ENCODE assay signal across 8 cellular contexts in the genomic region with DNA sequence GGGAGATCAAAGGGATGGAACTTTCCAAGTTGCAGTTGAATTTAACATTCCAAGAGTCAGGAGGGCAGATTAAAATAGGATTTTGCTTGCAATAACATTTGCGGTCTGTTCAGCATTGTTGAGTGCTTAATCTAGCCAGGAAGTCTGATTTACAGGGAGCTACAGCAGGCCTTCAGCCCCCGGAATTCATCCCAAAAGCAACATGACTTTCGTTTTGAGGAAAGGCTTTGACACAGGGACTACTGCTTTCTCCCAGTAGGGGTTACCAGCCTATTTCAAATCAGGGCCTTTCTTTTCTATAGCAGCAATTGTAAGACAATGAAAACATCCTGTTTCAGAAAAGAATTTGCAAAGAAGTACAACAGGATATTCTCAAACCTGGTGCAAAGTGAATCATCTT.
A peak's percentile ranks its signal among the peaks of the same experiment; 100 is the strongest.
DNase-seq lines count a peak whose midpoint lies in the region; ATAC-seq, FAIRE-seq and TF ChIP-seq lines count a peak whose summit lies in the region.

No MANE protein-coding gene starts in this region.

- H3K4me3 ChIP-seq in liver (ENCODE audit: low read depth in 1 of 3, low read length in 3 of 3) = no peak overlapping the region
- H3K4me3 ChIP-seq in HepG2 (replicated peaks in 1 of 3; ENCODE audit: insufficient read depth in 1 of 3, low read depth in 2 of 3, low read length in 3 of 3) = no peak overlapping the region
- no peak overlapping the region for H3K4me3 ChIP-seq in epithelial cell of proximal tubule (ENCODE audit: low read depth, low read length)
- no peak overlapping the region for H3K4me3 ChIP-seq in mesodermal cell (ENCODE audit: extremely low read depth, insufficient read depth, low read length, poor library complexity, severe bottlenecking)

- H3K27ac ChIP-seq in liver (ENCODE audit: low read depth in 1 of 2, low read length in 2 of 2) (peak overlapping the region; percentile 38 to 50), HepG2 (ENCODE audit: extremely low read length, insufficient read depth, low read length) (no peak overlapping the region), mesodermal cell (ENCODE audit: low read depth, low read length, severe bottlenecking) (peak overlapping the region; percentile 97)

- POLR2A ChIA-PET in HepG2 (lab: Yijun Ruan, JAX) = no interaction called here

- in situ Hi-C loops in HepG2 (cut with HindIII; ENCODE audit: extremely low pct_ligation_motif_present, low pct_unique_long_range_greater_than_20kb) = no loop called here

- DNase-seq in HepG2 (ENCODE audit: low spot score) = no peak
- no peak for DNase-seq in epithelial cell of proximal tubule (ENCODE audit: low read depth)
- no peak for DNase-seq in activated T-cell treated with anti-CD3 and anti-CD28 coated beads, Interleukin-2, amount 50 U/mL, for 48 hours
- no peak for DNase-seq in OCI-M1 (lab: John Stamatoyannopoulos, UW)
- no peak for DNase-seq in amygdala (lab: John Stamatoyannopoulos, UW)
- DNase-seq in UCSD-AML1 (lab: John Stamatoyannopoulos, UW; ENCODE audit: unreplicated experiment) = no peak

- TF ChIP-seq CTCF in liver (IDR thresholded peaks at IDR 0.05; ENCODE audit: low read depth, low read length, missing input control) (peak; percentile 29), HepG2 (CRISPR knock-in tag; IDR thresholded peaks at IDR 0.05) (no peak), epithelial cell of proximal tubule (conservative IDR thresholded peaks at IDR 0.05; ENCODE audit: low read depth, low read length) (peak; percentile 29)

- no peaks in the 10 kb centered on the region for H3K79me2 ChIP-seq in HepG2 (ENCODE audit: insufficient read depth, low read length)

- 58% methylated on average over 3 of the region's 3 CpGs for WGBS in liver
- WGBS in HepG2 (ENCODE audit: low lambda C conversion rate) = 7% methylated on average over 3 of the region's 3 CpGs
- 11 to 13% methylated on average over 3 of the region's 3 CpGs for WGBS in mesodermal cell (ENCODE audit: insufficient coverage in 2 of 2), 2 experiments

- CTCF ChIA-PET in HepG2 (lab: Yijun Ruan, JAX; ENCODE audit: low intra/inter-chr PET ratio, low total read pairs) = no interaction called here

- H3K9ac ChIP-seq in liver (ENCODE audit: low read depth in 1 of 2, low read length in 2 of 2) (peak overlapping the region in 1 of 2 donors; percentile 58), HepG2 (ENCODE audit: insufficient read depth, low read depth, low read length) (no peak overlapping the region)

- BruUV-seq in HepG2 (replicated peaks; lab: Mats Ljungman, UMichigan) = no TSS peak

- peaks cover 0 to 4% (median 0%) of the 10 kb centered on the region in 4 donors for H3K27me3 ChIP-seq in liver (ENCODE audit: control insufficient read depth in 4 of 4, insufficient read depth in 4 of 4, low read length in 3 of 4)
- peaks cover 0 to 21% of the 10 kb centered on the region in 2 experiments; a peak in 2 of 5 replicates for H3K27me3 ChIP-seq in HepG2 (ENCODE audit: control insufficient read depth in 1 of 2, insufficient read depth in 2 of 2, low read length in 2 of 2)

- intact Hi-C loops in HepG2 (cut with micrococcal nuclease; ENCODE audit: unreplicated experiment) = no loop called here

- no peaks in the 10 kb centered on the region for H3K36me3 ChIP-seq in liver (ENCODE audit: control insufficient read depth in 4 of 4, insufficient read depth in 3 of 4, low read depth in 1 of 4, low read length in 3 of 4)
- no peaks in the 10 kb centered on the region for H3K36me3 ChIP-seq in HepG2 (replicated peaks in 1 of 2; ENCODE audit: control insufficient read depth in 1 of 2, insufficient read depth in 2 of 2, low read length in 2 of 2)
- no peaks in the 10 kb centered on the region for H3K36me3 ChIP-seq in mesodermal cell (ENCODE audit: control insufficient read depth, insufficient read depth, low read length)

- no peak for FAIRE-seq in HepG2 (lab: Jason Lieb, UNC)

- ATAC-seq in HepG2 = no peak

- TF ChIP-seq EP300 in HepG2 (IDR thresholded peaks at IDR 0.05; ENCODE audit: low read depth in 2 of 2, low read length in 2 of 2) (no peak), HepG2 (CRISPR knock-in tag; IDR thresholded peaks at IDR 0.05; ENCODE audit: borderline replicate concordance) (no peak)

- no peak overlapping the region for H3K4me2 ChIP-seq in HepG2 (ENCODE audit: low read depth, low read length)

- TF ChIP-seq RAD21 in liver (IDR thresholded peaks at IDR 0.05) (peak; percentile 56 to 65), HepG2 (CRISPR knock-in tag; IDR thresholded peaks at IDR 0.05) (no peak)

- no peak overlapping the region for H2AFZ ChIP-seq in HepG2 (ENCODE audit: low read length)

- H4K20me1 ChIP-seq in HepG2 (ENCODE audit: insufficient read depth, low read length) = no peaks in the 10 kb centered on the region

- TF ChIP-seq POLR2A in HepG2 (IDR thresholded peaks at IDR 0.05; ENCODE audit: insufficient read depth in 1 of 2, low read depth in 2 of 2, low read length in 2 of 2) = no peak

- H3K4me1 ChIP-seq in liver (ENCODE audit: control insufficient read depth in 4 of 4, insufficient read depth in 4 of 4, low read length in 3 of 4) = no peaks in the 10 kb centered on the region
- no peaks in the 10 kb centered on the region for H3K4me1 ChIP-seq in HepG2 (ENCODE audit: insufficient read depth, low read length)
- H3K4me1 ChIP-seq in mesodermal cell (ENCODE audit: control insufficient read depth, insufficient read depth, low read length, poor library complexity, severe bottlenecking) = peaks cover 46% of the 10 kb centered on the region

- H3K9me3 ChIP-seq in liver (ENCODE audit: control insufficient read depth in 4 of 4, low read length in 3 of 4) (no peaks in the 10 kb centered on the region), HepG2 (ENCODE audit: low read length) (no peaks in the 10 kb centered on the region), mesodermal cell (ENCODE audit: control insufficient read depth, low read length) (no peaks in the 10 kb centered on the region)

TF ChIP-seq in liver, 16 proteins besides CTCF, POLR2A, EP300 and RAD21:
- TF ChIP-seq, protein P1, sequence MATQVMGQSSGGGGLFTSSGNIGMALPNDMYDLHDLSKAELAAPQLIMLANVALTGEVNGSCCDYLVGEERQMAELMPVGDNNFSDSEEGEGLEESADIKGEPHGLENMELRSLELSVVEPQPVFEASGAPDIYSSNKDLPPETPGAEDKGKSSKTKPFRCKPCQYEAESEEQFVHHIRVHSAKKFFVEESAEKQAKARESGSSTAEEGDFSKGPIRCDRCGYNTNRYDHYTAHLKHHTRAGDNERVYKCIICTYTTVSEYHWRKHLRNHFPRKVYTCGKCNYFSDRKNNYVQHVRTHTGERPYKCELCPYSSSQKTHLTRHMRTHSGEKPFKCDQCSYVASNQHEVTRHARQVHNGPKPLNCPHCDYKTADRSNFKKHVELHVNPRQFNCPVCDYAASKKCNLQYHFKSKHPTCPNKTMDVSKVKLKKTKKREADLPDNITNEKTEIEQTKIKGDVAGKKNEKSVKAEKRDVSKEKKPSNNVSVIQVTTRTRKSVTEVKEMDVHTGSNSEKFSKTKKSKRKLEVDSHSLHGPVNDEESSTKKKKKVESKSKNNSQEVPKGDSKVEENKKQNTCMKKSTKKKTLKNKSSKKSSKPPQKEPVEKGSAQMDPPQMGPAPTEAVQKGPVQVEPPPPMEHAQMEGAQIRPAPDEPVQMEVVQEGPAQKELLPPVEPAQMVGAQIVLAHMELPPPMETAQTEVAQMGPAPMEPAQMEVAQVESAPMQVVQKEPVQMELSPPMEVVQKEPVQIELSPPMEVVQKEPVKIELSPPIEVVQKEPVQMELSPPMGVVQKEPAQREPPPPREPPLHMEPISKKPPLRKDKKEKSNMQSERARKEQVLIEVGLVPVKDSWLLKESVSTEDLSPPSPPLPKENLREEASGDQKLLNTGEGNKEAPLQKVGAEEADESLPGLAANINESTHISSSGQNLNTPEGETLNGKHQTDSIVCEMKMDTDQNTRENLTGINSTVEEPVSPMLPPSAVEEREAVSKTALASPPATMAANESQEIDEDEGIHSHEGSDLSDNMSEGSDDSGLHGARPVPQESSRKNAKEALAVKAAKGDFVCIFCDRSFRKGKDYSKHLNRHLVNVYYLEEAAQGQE (IDR thresholded peaks at IDR 0.05) = no peak
- TF ChIP-seq, protein P2, sequence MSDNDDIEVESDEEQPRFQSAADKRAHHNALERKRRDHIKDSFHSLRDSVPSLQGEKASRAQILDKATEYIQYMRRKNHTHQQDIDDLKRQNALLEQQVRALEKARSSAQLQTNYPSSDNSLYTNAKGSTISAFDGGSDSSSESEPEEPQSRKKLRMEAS (IDR thresholded peaks at IDR 0.05) = peak; percentile 15

TF ChIP-seq in HepG2, 621 proteins besides CTCF, POLR2A, EP300 and RAD21 (continues in another document):
- TF ChIP-seq ZNF570 (CRISPR knock-in tag; IDR thresholded peaks at IDR 0.05; ENCODE audit: borderline replicate concordance) (no peak), MTA3 (CRISPR knock-in tag; IDR thresholded peaks at IDR 0.05) (no peak), TBP (CRISPR knock-in tag; IDR thresholded peaks at IDR 0.05) (no peak), KLF13 (CRISPR knock-in tag; IDR thresholded peaks at IDR 0.05) (no peak), ZMYM2 (CRISPR knock-in tag; IDR thresholded peaks at IDR 0.05) (no peak), MZF1 (CRISPR knock-in tag; IDR thresholded peaks at IDR 0.05; ENCODE audit: borderline replicate concordance) (no peak)
- TF ChIP-seq, protein P3, sequence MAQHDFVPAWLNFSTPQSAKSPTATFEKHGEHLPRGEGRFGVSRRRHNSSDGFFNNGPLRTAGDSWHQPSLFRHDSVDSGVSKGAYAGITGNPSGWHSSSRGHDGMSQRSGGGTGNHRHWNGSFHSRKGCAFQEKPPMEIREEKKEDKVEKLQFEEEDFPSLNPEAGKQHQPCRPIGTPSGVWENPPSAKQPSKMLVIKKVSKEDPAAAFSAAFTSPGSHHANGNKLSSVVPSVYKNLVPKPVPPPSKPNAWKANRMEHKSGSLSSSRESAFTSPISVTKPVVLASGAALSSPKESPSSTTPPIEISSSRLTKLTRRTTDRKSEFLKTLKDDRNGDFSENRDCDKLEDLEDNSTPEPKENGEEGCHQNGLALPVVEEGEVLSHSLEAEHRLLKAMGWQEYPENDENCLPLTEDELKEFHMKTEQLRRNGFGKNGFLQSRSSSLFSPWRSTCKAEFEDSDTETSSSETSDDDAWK (CRISPR knock-in tag; IDR thresholded peaks at IDR 0.05) = no peak
- TF ChIP-seq, protein P4, sequence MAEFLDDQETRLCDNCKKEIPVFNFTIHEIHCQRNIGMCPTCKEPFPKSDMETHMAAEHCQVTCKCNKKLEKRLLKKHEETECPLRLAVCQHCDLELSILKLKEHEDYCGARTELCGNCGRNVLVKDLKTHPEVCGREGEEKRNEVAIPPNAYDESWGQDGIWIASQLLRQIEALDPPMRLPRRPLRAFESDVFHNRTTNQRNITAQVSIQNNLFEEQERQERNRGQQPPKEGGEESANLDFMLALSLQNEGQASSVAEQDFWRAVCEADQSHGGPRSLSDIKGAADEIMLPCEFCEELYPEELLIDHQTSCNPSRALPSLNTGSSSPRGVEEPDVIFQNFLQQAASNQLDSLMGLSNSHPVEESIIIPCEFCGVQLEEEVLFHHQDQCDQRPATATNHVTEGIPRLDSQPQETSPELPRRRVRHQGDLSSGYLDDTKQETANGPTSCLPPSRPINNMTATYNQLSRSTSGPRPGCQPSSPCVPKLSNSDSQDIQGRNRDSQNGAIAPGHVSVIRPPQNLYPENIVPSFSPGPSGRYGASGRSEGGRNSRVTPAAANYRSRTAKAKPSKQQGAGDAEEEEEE (CRISPR knock-in tag; IDR thresholded peaks at IDR 0.05; ENCODE audit: borderline replicate concordance) = no peak
